ENCODE assay signal across 20 cellular contexts in the genomic region with DNA sequence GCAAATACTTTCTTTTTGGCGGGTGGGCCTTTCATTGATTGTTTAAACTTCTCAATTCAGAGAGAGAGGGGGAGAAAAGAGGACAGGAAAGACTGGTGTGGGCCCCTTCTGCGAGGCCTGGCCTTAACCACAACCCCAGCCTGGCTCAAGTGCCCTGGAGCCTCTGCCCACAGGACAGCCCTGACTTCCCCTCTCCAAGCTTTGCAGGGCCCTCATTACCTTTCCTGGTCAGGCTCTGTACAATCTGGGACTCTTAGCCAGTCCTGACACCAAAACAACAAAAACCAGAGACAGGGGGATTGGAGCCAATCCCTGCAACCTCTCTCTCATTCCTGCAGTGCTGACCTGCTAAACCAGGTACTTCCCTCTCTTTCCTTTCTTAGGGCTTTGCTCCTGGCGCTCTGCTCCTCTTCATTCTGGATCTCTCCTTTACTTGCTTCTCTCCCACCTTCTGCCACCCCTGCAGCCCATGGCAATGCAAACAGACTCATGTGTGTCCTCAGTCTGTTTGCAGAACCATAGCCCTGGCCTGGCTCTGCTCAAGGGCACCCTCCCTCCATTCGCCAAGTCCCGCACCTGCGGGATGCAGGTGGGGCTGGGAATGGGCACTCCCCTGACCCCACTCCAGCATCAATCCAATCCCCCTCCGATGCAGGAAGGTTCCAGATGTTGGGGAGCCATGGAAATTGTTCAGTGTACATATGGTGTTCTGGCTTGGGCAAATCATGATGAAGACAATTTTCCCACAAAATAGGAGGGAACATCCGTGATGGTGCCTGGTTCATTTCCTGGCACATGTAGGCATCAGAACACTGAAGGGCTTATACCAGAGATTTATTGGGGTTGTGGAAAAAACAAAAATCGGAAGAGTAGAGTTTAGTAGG. TPM values are rescaled to one million over a fixed set of nuclear protein-coding genes. Genes with fewer than 3 reads are reported as not detected.
DNase-seq lines count a peak whose midpoint lies in the region; ATAC-seq and TF ChIP-seq lines count a peak whose summit lies in the region.
"Had no signal": no experiment of that assay in that cellular context is flagged by ENCODE, and none has a peak within 500 bp of the region (broad histone marks: within the 10 kb centered on the region; RNA-seq: fewer than 3 reads in every experiment).

No MANE protein-coding gene starts in this region.

- peak overlapping the region; percentile 39 for H3K27ac Mint-ChIP-seq in activated T-cell treated with anti-CD3 and anti-CD28 coated beads, Interleukin-2, amount 50 U/mL, for 72 hours
- H3K27ac Mint-ChIP-seq in activated T-cell treated with anti-CD3 and anti-CD28 coated beads, Interleukin-2, amount 50 U/mL, for 24 hours: no peak overlapping the region
- no peak overlapping the region for H3K27ac Mint-ChIP-seq in type B pancreatic cell
- H3K27ac Mint-ChIP-seq: B cell, CD14-positive monocyte had no signal

- ATAC-seq in activated T-cell treated with anti-CD3 and anti-CD28 coated beads, Interleukin-2, amount 50 U/mL, for 72 hours (replicated peaks in 1 of 2): no peak
- ATAC-seq in HG03175 (IDR thresholded peaks at IDR 0.05; ENCODE audit: unreplicated experiment): no peak
- ATAC-seq: A549 had no signal

- H3K4me1 Mint-ChIP-seq in activated T-cell treated with anti-CD3 and anti-CD28 coated beads, Interleukin-2, amount 50 U/mL, for 72 hours (ENCODE audit: low read depth): no peaks in the 10 kb centered on the region
- no peaks in the 10 kb centered on the region for H3K4me1 Mint-ChIP-seq in activated T-cell treated with anti-CD3 and anti-CD28 coated beads, Interleukin-2, amount 50 U/mL, for 24 hours (ENCODE audit: low read depth)
- peaks cover 25% of the 10 kb centered on the region for H3K4me1 Mint-ChIP-seq in type B pancreatic cell (ENCODE audit: unreplicated experiment)
- H3K4me1 Mint-ChIP-seq: B cell, CD14-positive monocyte had no signal

- H3K27me3 Mint-ChIP-seq in activated T-cell treated with anti-CD3 and anti-CD28 coated beads, Interleukin-2, amount 50 U/mL, for 72 hours (ENCODE audit: low read depth): peaks cover 28% of the 10 kb centered on the region
- peaks cover 3% of the 10 kb centered on the region for H3K27me3 Mint-ChIP-seq in activated T-cell treated with anti-CD3 and anti-CD28 coated beads, Interleukin-2, amount 50 U/mL, for 24 hours
- H3K27me3 Mint-ChIP-seq in type B pancreatic cell: no peaks in the 10 kb centered on the region

- no peak for DNase-seq in activated T-cell treated with anti-CD3 and anti-CD28 coated beads, Interleukin-2, amount 50 U/mL, for 72 hours
- no peak for DNase-seq in activated T-cell treated with anti-CD3 and anti-CD28 coated beads, Interleukin-2, amount 50 U/mL, for 24 hours
- DNase-seq in MV-4-11 (lab: John Stamatoyannopoulos, UW): peak; percentile 10
- DNase-seq in mesenteric fat pad (ENCODE audit: low spot score): peak; percentile 60
- DNase-seq in type B pancreatic cell (ENCODE audit: extremely low spot score, unreplicated experiment): no peak
- DNase-seq in NCI-H2171 (lab: John Stamatoyannopoulos, UW): no peak
- DNase-seq: GDM1, MM.1S, NCI-H1105, NCI-H146, NCI-H2029, NCI-H226, NCI-H524, NCI-H82, PC-9, SHP77 treated with DMSO at 0.1 percent for 48 hours had no signal

- no peaks in the 10 kb centered on the region for H3K36me3 Mint-ChIP-seq in activated T-cell treated with anti-CD3 and anti-CD28 coated beads, Interleukin-2, amount 50 U/mL, for 72 hours (ENCODE audit: insufficient read depth in 2 of 2)
- H3K36me3 Mint-ChIP-seq in activated T-cell treated with anti-CD3 and anti-CD28 coated beads, Interleukin-2, amount 50 U/mL, for 24 hours (ENCODE audit: low read depth): no peaks in the 10 kb centered on the region
- H3K36me3 Mint-ChIP-seq in type B pancreatic cell: no peaks in the 10 kb centered on the region
- H3K36me3 Mint-ChIP-seq: CD14-positive monocyte had no signal

- TF ChIP-seq CTCF in type B pancreatic cell (conservative IDR thresholded peaks at IDR 0.05): no peak

- no peaks in the 10 kb centered on the region for H3K9me3 Mint-ChIP-seq in activated T-cell treated with anti-CD3 and anti-CD28 coated beads, Interleukin-2, amount 50 U/mL, for 72 hours
- H3K9me3 Mint-ChIP-seq in activated T-cell treated with anti-CD3 and anti-CD28 coated beads, Interleukin-2, amount 50 U/mL, for 24 hours: no peaks in the 10 kb centered on the region
- H3K9me3 Mint-ChIP-seq in type B pancreatic cell: no peaks in the 10 kb centered on the region

- no peak overlapping the region for H3K4me3 Mint-ChIP-seq in activated T-cell treated with anti-CD3 and anti-CD28 coated beads, Interleukin-2, amount 50 U/mL, for 72 hours
- H3K4me3 Mint-ChIP-seq in activated T-cell treated with anti-CD3 and anti-CD28 coated beads, Interleukin-2, amount 50 U/mL, for 24 hours: no peak overlapping the region
- peak overlapping the region; percentile 3 for H3K4me3 Mint-ChIP-seq in type B pancreatic cell
- H3K4me3 Mint-ChIP-seq: B cell, CD14-positive monocyte had no signal

RNA-seq across cellular contexts. Expression of a gene that starts 38.1 kb away (rescaled TPM):
- 10 to 100 TPM in 1 of 2 donors, 1 to 10 TPM in 1; 8.2 to 10.8 TPM for total RNA-seq in activated T-cell treated with anti-CD3 and anti-CD28 coated beads, Interleukin-2, amount 50 U/mL, for 72 hours
- total RNA-seq in mesenteric fat pad: 8.4 TPM
- 5.6 and 9.2 TPM in 2 replicates for total RNA-seq in type B pancreatic cell (ENCODE audit: low replicate concordance)

Comparison
In these comparisons a context has a peak if more than half of its experiments do, and no peak if none do; other contexts are left out.
1. DNase-seq: peak in MV-4-11 (single experiment) and mesenteric fat pad (single experiment); none in activated T-cell treated with anti-CD3 and anti-CD28 coated beads, Interleukin-2, amount 50 U/mL, for 72 hours (0 of 2), activated T-cell treated with anti-CD3 and anti-CD28 coated beads, Interleukin-2, amount 50 U/mL, for 24 hours (single experiment), type B pancreatic cell (single experiment) and NCI-H2171 (single experiment).